In the genomic region with DNA sequence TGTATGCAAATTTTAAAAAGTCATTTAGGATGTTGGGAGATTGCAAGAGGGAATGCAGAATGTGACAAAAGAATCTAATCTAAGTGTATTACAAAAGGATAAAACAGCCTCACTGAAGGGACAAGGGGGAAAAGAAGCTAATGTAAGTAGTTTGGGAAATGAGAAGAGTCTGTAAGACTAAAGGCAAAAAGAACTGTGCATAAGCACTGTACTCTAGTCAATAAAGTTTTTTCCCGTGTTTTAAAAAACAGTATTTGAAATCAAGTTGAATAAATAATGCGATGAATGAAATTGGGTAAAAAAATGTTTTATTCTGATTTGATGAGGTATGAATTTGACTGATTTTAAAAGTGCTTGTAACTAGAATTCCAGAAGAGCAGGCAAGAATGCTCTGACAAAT, we compare ENCODE assay signal across 10 cellular contexts.
"Had no signal": no experiment of that assay in that cellular context is flagged by ENCODE, and none has a peak within 500 bp of the region (broad histone marks: within the 10 kb centered on the region; RNA-seq: fewer than 3 reads in every experiment).

No MANE protein-coding gene starts in this region.

- DNase-seq: GM23248, GOT3, H7, HFFc6, IMR-90, KBM-7 had no signal

- H3K36me3 ChIP-seq: HAP-1 had no signal

- H3K4me3 ChIP-seq: GM23248, HAP-1 had no signal

- H3K9me3 ChIP-seq: HAP-1 had no signal

- H2AFZ ChIP-seq: GM23248 had no signal

- H3K27ac Mint-ChIP-seq: HFFc6 had no signal

- H3K9me3 Mint-ChIP-seq: HFFc6 had no signal

- H3K9ac ChIP-seq: GM23248, KMS-11 had no signal

- H3K4me2 ChIP-seq: KMS-11 had no signal

- H3K4me1 ChIP-seq: HAP-1 had no signal

- H3K4me3 Mint-ChIP-seq: HFFc6 had no signal

- H3K27ac ChIP-seq: GM23248, HL-60, KMS-11 had no signal

- ATAC-seq: HCT116 had no signal
